ENCODE assay signal across 20 cellular contexts in the genomic region with DNA sequence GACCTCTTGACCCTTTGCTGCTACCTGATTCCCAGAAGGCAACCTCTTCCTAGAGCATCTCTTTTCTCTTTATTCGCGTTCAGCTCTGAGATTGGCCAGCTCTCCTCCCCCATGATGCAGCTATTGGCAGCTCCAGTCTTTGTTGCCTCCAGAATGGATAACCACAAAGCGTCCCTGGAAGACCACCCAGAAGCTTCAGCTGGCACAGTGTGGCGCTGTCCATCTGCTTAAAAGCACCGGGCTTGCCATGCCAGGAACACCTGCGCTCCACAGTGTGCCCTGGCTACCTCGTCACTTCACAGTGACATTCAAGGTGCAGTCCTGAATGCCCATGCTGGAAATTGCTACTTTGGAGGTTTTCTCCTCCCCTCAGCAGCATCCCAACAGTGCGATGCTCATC.
"Had no signal": no experiment of that assay in that cellular context is flagged by ENCODE, and none has a peak within 500 bp of the region (broad histone marks: within the 10 kb centered on the region; RNA-seq: fewer than 3 reads in every experiment).

No MANE protein-coding gene starts in this region.

- H3K4me3 ChIP-seq: coronary artery, gastroesophageal sphincter, thoracic aorta, upper lobe of left lung had no signal

- DNase-seq: activated CD4-positive, alpha-beta memory T cell treated with anti-CD3 and anti-CD28 coated beads for 36 hours; activated CD4-positive, alpha-beta T cell treated with anti-CD3 and anti-CD28 coated beads for 4 hours; activated CD4-positive, CD25-positive, alpha-beta regulatory T cell; activated effector memory CD4-positive, alpha-beta T cell treated with Interleukin-2 at 50 U/mL for 16 hours; activated naive CD4-positive, alpha-beta T cell treated with anti-CD3 and anti-CD28 coated beads, Interleukin-2, amount 10 ng/mL, durations not matched to agents 7 days and 5 days; activated T-cell treated with anti-CD3 and anti-CD28 coated beads, Interleukin-2, amount 50 U/mL, for 48 hours; amygdala; cerebellar nuclear complex; head of caudate nucleus; hypothalamus; islet precursor cell; left cardiac atrium; naive B cell; stimulated activated CD4-positive, alpha-beta T cell treated with anti-CD3 and anti-CD28 coated beads, Interleukin-2, amount 100 ng/mL, for 48 hours; stimulated activated naive CD4-positive, alpha-beta T cell; T1000; upper lobe of left lung had no signal

- H3K27me3 ChIP-seq: gastroesophageal sphincter, upper lobe of left lung had no signal

- H3K36me3 ChIP-seq: gastroesophageal sphincter, thoracic aorta, upper lobe of left lung had no signal
